Comparison of ENCODE assay signal across 25 cellular contexts in genomic region chr1:34657266-34657665, GRCh38.
"Had no signal": no experiment of that assay in that cellular context is flagged by ENCODE, and none has a peak within 500 bp of the region (broad histone marks: within the 10 kb centered on the region; RNA-seq: fewer than 3 reads in every experiment).

No MANE protein-coding gene starts in this region.

- H3K4me3 ChIP-seq: dorsolateral prefrontal cortex, esophagus squamous epithelium, heart right ventricle, left lung, mucosa of descending colon, pancreas, right lobe of liver, suprapubic skin, transverse colon, upper lobe of right lung, uterus had no signal

- DNase-seq: dorsolateral prefrontal cortex; effector CD4-positive, alpha-beta T cell; esophagus squamous epithelium; foreskin melanocyte; glutamatergic neuron; heart right ventricle; hippocampal formation; left cardiac atrium; left lung; mesenchymal stem cell; mucosa of descending colon; naive B cell; nucleus accumbens; pancreas; right lobe of liver; small intestine; stimulated activated CD4-positive, alpha-beta T cell treated with anti-CD3 and anti-CD28 coated beads, Interleukin-15, amount 100 ng/mL, for 24 hours; stimulated activated CD4-positive, alpha-beta T cell treated with anti-CD3 and anti-CD28 coated beads, Interleukin-2, amount 100 ng/mL, for 48 hours; stimulated activated CD8-positive, alpha-beta memory T cell treated with anti-CD3 and anti-CD28 coated beads, Interleukin-4, amount 100 ng/mL, for 48 hours; stimulated activated naive CD4-positive, alpha-beta T cell; stimulated activated naive CD8-positive, alpha-beta T cell treated with anti-CD3 and anti-CD28 coated beads, Interleukin-15, amount 100 ng/mL, for 72 hours; transverse colon; upper lobe of right lung; uterus had no signal

- H3K9me3 ChIP-seq: esophagus squamous epithelium, heart right ventricle, left lung, mucosa of descending colon, pancreas, right lobe of liver, suprapubic skin, transverse colon, upper lobe of right lung, uterus had no signal

- H3K27ac ChIP-seq: esophagus squamous epithelium, heart right ventricle, left lung, pancreas, right lobe of liver, suprapubic skin, transverse colon, upper lobe of right lung, uterus had no signal

- H3K27me3 ChIP-seq: pancreas, right lobe of liver, uterus had no signal

- H3K4me1 ChIP-seq: esophagus squamous epithelium, heart right ventricle, left lung, pancreas, right lobe of liver, suprapubic skin, transverse colon, upper lobe of right lung, uterus had no signal

- ATAC-seq: left cardiac atrium; left lung; mucosa of descending colon; pancreas; right lobe of liver; stimulated activated naive CD8-positive, alpha-beta T cell treated with anti-CD3 and anti-CD28 coated beads, Interleukin-15, amount 100 ng/mL, for 72 hours; upper lobe of right lung had no signal

- H3K36me3 ChIP-seq: esophagus squamous epithelium, heart right ventricle, left lung, pancreas, right lobe of liver, suprapubic skin, transverse colon, upper lobe of right lung, uterus had no signal
